Comparison of ENCODE assay signal across 21 cellular contexts in genomic region chr13:35784286-35784951, GRCh38.
DNase-seq lines count a peak whose midpoint lies in the region; ATAC-seq and TF ChIP-seq lines count a peak whose summit lies in the region.
"Had no signal": no experiment of that assay in that cellular context is flagged by ENCODE, and none has a peak within 500 bp of the region (broad histone marks: within the 10 kb centered on the region; RNA-seq: fewer than 3 reads in every experiment).

No MANE protein-coding gene starts in this region.

- H3K36me3 ChIP-seq in IMR-90 (ENCODE audit: control insufficient read depth, insufficient read depth, low read length): no peaks in the 10 kb centered on the region
- no peaks in the 10 kb centered on the region for H3K36me3 ChIP-seq in PC-9 (ENCODE audit: low read depth)
- no peaks in the 10 kb centered on the region for H3K36me3 ChIP-seq in vagina
- H3K36me3 ChIP-seq: MG63, Peyer's patch had no signal

- no peak overlapping the region for H4K5ac ChIP-seq in IMR-90 (ENCODE audit: low read depth, low read length)

- H3K9me1 ChIP-seq in IMR-90 (ENCODE audit: insufficient read depth, low read length): no peaks in the 10 kb centered on the region

- H3K27ac ChIP-seq in IMR-90 (ENCODE audit: insufficient read depth, low read length) (no peak overlapping the region), PC-9 (no peak overlapping the region), vagina (no peak overlapping the region)
- H3K27ac ChIP-seq: KMS-11, Peyer's patch, SK-N-MC had no signal

- H2AK9ac ChIP-seq in IMR-90 (replicated peaks; ENCODE audit: low read depth, low read length, poor library complexity): no peak overlapping the region

- H3K4me2 ChIP-seq in IMR-90 (ENCODE audit: low read depth, low read length): no peak overlapping the region
- H3K4me2 ChIP-seq in PC-9: no peak overlapping the region
- H3K4me2 ChIP-seq: KMS-11 had no signal

- no peak overlapping the region for H2BK20ac ChIP-seq in IMR-90 (ENCODE audit: low read depth, low read length)

- H3K79me2 ChIP-seq in PC-9 (ENCODE audit: low read depth): no peaks in the 10 kb centered on the region

- dilution Hi-C loops in IMR-90 (cut with HindIII; ENCODE audit: low sequenced_read_pairs, unreplicated experiment): no loop called here

- H2BK5ac ChIP-seq in IMR-90 (ENCODE audit: low read depth, low read length, poor library complexity, severe bottlenecking): no peak overlapping the region

- H3K9me2 ChIP-seq in PC-9 (ENCODE audit: insufficient read depth): no peaks in the 10 kb centered on the region

- H3K23ac ChIP-seq in IMR-90 (ENCODE audit: low read depth, low read length): no peak overlapping the region

- POLR2A ChIA-PET in IMR-90 (lab: Charles Lee; ENCODE audit: unreplicated experiment) (no interaction called here), PC-9 (lab: Charles Lee; ENCODE audit: unreplicated experiment) (no interaction called here)

- no peak overlapping the region for H3K56ac ChIP-seq in IMR-90 (ENCODE audit: extremely low read depth, insufficient read depth, low read length)

- ATAC-seq in IMR-90 (ENCODE audit: low read depth) (no peak), left lobe of liver (peak; percentile 57), HG03045 (IDR thresholded peaks at IDR 0.05; ENCODE audit: unreplicated experiment) (no peak)
- ATAC-seq: HCT116 had no signal

- H3K4me3 ChIP-seq in IMR-90 (ENCODE audit: insufficient read depth, low read depth, low read length): no peak overlapping the region
- no peak overlapping the region for H3K4me3 ChIP-seq in PC-9
- H3K4me3 ChIP-seq in vagina: no peak overlapping the region
- H3K4me3 ChIP-seq: MG63, Peyer's patch, SK-N-MC had no signal

- H2AK5ac ChIP-seq in IMR-90 (ENCODE audit: low read depth, low read length): no peak overlapping the region

- 0 out of 2 replicates have a peak overlapping the region, but pooled peaks have one; percentile 51 for H3K14ac ChIP-seq in IMR-90 (replicated peaks; ENCODE audit: low read depth, low read length)

- WGBS in IMR-90 (ENCODE audit: extremely low coverage in 2 of 2, insufficient read length in 1 of 2), 2 experiments: 85% methylated on average over 6 of the region's 10 CpGs; no CpG with 5 or more reads in 1 of the 2 experiments

- no peaks in the 10 kb centered on the region for H3K79me1 ChIP-seq in IMR-90 (ENCODE audit: low read depth in 1 of 2, low read length in 2 of 2)

- H3K9ac ChIP-seq in IMR-90 (ENCODE audit: low read depth, low read length): no peak overlapping the region
- H3K9ac ChIP-seq: KMS-11 had no signal

- no peak for TF ChIP-seq RAD21 in IMR-90 (IDR thresholded peaks at IDR 0.05; ENCODE audit: low read length)

- BruUV-seq in IMR-90 (replicated peaks; lab: Mats Ljungman, UMichigan) (no TSS peak), PC-9 (replicated peaks; lab: Mats Ljungman, UMichigan) (no TSS peak)

- no peak overlapping the region for H2BK15ac ChIP-seq in IMR-90 (ENCODE audit: low read depth, low read length)

- CTCF ChIA-PET in IMR-90 (lab: Yijun Ruan, JAX) (no interaction called here), PC-9 (lab: Charles Lee) (no interaction called here)

- no peaks in the 10 kb centered on the region for H3K4me1 ChIP-seq in IMR-90 (ENCODE audit: control insufficient read depth, insufficient read depth, low read length)
- no peaks in the 10 kb centered on the region for H3K4me1 ChIP-seq in PC-9 (replicated peaks; ENCODE audit: insufficient read depth)
- peaks cover 15% of the 10 kb centered on the region for H3K4me1 ChIP-seq in vagina
- H3K4me1 ChIP-seq: Peyer's patch had no signal

- DNase-seq in IMR-90 (no peak), amniotic epithelial cell (ENCODE audit: low read depth) (peak; percentile 42), left lobe of liver (ENCODE audit: low spot score) (no peak), renal cortical epithelial cell (ENCODE audit: low read depth) (peak; percentile 81), PC-9 (no peak), vagina (ENCODE audit: extremely low spot score in 2 of 2) (no peak)
- DNase-seq: CD8-positive, alpha-beta memory T cell; DMS79; GOT3; MG63; NCI-H1048; NCI-H1436 treated with DMSO at 0.1 percent for 48 hours; NCI-H2081; NCI-H2171 treated with DMSO at 0.1 percent for 48 hours; NCI-H446; NCI-H526 treated with DMSO at 0.1 percent for 48 hours; Peyer's patch had no signal

- no peak overlapping the region; the same call in 1 of the 2 replicates for H2BK120ac ChIP-seq in IMR-90 (ENCODE audit: low read depth, low read length)

- H3K18ac ChIP-seq in IMR-90 (ENCODE audit: low read depth, low read length): no peak overlapping the region

- intact Hi-C loops in IMR-90 (cut with micrococcal nuclease) (no loop called here), PC-9 (cut with micrococcal nuclease; ENCODE audit: unreplicated experiment) (no loop called here), vagina (cut with DNase I) (no loop called here)

- no peak overlapping the region for H3K4ac ChIP-seq in IMR-90 (ENCODE audit: low read depth, low read length)

- H4K8ac ChIP-seq in IMR-90 (ENCODE audit: low read depth in 2 of 2, low read length in 2 of 2): no peak overlapping the region

- in situ Hi-C loops in IMR-90 (cut with MboI; ENCODE audit: low sequenced_read_pairs): no loop called here

- TF ChIP-seq POLR2A in IMR-90 (IDR thresholded peaks at IDR 0.05; ENCODE audit: low read depth, low read length) (no peak), vagina (IDR thresholded peaks at IDR 0.05) (no peak)

- no peak overlapping the region for H4K91ac ChIP-seq in IMR-90 (ENCODE audit: insufficient read depth, low read depth, low read length)

- TF ChIP-seq CTCF in IMR-90 (conservative IDR thresholded peaks at IDR 0.05; ENCODE audit: low read depth, low read length) (no peak), PC-9 (conservative IDR thresholded peaks at IDR 0.05) (no peak), vagina (IDR thresholded peaks at IDR 0.05) (no peak)

- H4K20me1 ChIP-seq in IMR-90 (ENCODE audit: insufficient read depth, low read length) (no peaks in the 10 kb centered on the region), PC-9 (ENCODE audit: insufficient read depth) (no peaks in the 10 kb centered on the region)

- peak overlapping the region; percentile 40 for H2AFZ ChIP-seq in IMR-90 (replicated peaks; ENCODE audit: low read length, poor library complexity)
- H2AFZ ChIP-seq in PC-9: no peak overlapping the region

- H3K27me3 ChIP-seq in IMR-90 (ENCODE audit: control insufficient read depth, insufficient read depth, low read length): no peaks in the 10 kb centered on the region
- H3K27me3 ChIP-seq in PC-9 (ENCODE audit: insufficient read depth, low read depth): no peaks in the 10 kb centered on the region
- H3K27me3 ChIP-seq in vagina: no peaks in the 10 kb centered on the region
- H3K27me3 ChIP-seq: MG63, Peyer's patch had no signal

- H3K9me3 ChIP-seq in IMR-90 (ENCODE audit: control insufficient read depth, insufficient read depth, low read length) (no peaks in the 10 kb centered on the region), PC-9 (ENCODE audit: insufficient read depth, low read depth) (no peaks in the 10 kb centered on the region), vagina (no peaks in the 10 kb centered on the region)
- H3K9me3 ChIP-seq: MG63, Peyer's patch had no signal

- H3F3A ChIP-seq in PC-9 (ENCODE audit: insufficient read depth, low read depth): no peaks in the 10 kb centered on the region

TF ChIP-seq in IMR-90, 13 proteins besides CTCF, POLR2A, EP300 and RAD21:
- TF ChIP-seq MAFK (IDR thresholded peaks at IDR 0.05; ENCODE audit: low read depth, low read length): no peak
- no peak for TF ChIP-seq FOS (IDR thresholded peaks at IDR 0.05; ENCODE audit: low read depth, low read length)
- TF ChIP-seq, protein P1, sequence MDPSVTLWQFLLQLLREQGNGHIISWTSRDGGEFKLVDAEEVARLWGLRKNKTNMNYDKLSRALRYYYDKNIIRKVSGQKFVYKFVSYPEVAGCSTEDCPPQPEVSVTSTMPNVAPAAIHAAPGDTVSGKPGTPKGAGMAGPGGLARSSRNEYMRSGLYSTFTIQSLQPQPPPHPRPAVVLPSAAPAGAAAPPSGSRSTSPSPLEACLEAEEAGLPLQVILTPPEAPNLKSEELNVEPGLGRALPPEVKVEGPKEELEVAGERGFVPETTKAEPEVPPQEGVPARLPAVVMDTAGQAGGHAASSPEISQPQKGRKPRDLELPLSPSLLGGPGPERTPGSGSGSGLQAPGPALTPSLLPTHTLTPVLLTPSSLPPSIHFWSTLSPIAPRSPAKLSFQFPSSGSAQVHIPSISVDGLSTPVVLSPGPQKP (IDR thresholded peaks at IDR 0.05; ENCODE audit: borderline replicate concordance, low read depth, low read length): no peak
- no peak for TF ChIP-seq NFE2L2 (IDR thresholded peaks at IDR 0.05; ENCODE audit: low read depth, low read length)
- TF ChIP-seq MXI1 (IDR thresholded peaks at IDR 0.05; ENCODE audit: borderline replicate concordance, low read depth, low read length): no peak
- TF ChIP-seq RCOR1 (IDR thresholded peaks at IDR 0.05; ENCODE audit: insufficient replicate concordance, low read length): no peak
- TF ChIP-seq SMC3 (IDR thresholded peaks at IDR 0.05; ENCODE audit: low read depth, low read length): no peak
- no peak for TF ChIP-seq USF2 (IDR thresholded peaks at IDR 0.05; ENCODE audit: low read depth, low read length)
- TF ChIP-seq CHD1 (IDR thresholded peaks at IDR 0.05; ENCODE audit: low read depth, low read length): no peak
- no peak for TF ChIP-seq RFX5 (IDR thresholded peaks at IDR 0.05; ENCODE audit: low read depth, low read length)
- TF ChIP-seq MAZ (IDR thresholded peaks at IDR 0.05; ENCODE audit: borderline replicate concordance, low read depth, low read length): no peak
- TF ChIP-seq CEBPB (IDR thresholded peaks at IDR 0.05; ENCODE audit: low read depth, low read length): no peak
- TF ChIP-seq BHLHE40 (IDR thresholded peaks at IDR 0.05; ENCODE audit: low read depth, low read length): no peak

Comparison
In these comparisons a context has a peak if more than half of its experiments do, and no peak if none do; other contexts are left out.
1. DNase-seq: peak in amniotic epithelial cell (single experiment) and renal cortical epithelial cell (single experiment); none in IMR-90 (single experiment), left lobe of liver (single experiment), PC-9 (0 of 2) and vagina (0 of 2).